25 cellular contexts compared by ENCODE assay signal in genomic region chr9:127722055-127722454, GRCh38. TPM values are rescaled to one million over a fixed set of nuclear protein-coding genes. Genes with fewer than 3 reads are reported as not detected.
A peak's percentile ranks its signal among the peaks of the same experiment; 100 is the strongest.
DNase-seq lines count a peak whose midpoint lies in the region; ATAC-seq and TF ChIP-seq lines count a peak whose summit lies in the region.
"Had no signal": no experiment of that assay in that cellular context is flagged by ENCODE, and none has a peak within 500 bp of the region (broad histone marks: within the 10 kb centered on the region; RNA-seq: fewer than 3 reads in every experiment).

No MANE protein-coding gene starts in this region.

- no peak overlapping the region for H2AK5ac ChIP-seq in IMR-90 (ENCODE audit: low read depth, low read length)
- peak overlapping the region; percentile 68 for H2AK5ac ChIP-seq in neuronal stem cell (ENCODE audit: low read depth, low read length)

- no peak for TF ChIP-seq CTCF in IMR-90 (conservative IDR thresholded peaks at IDR 0.05; ENCODE audit: low read depth, low read length)
- no peak for TF ChIP-seq CTCF in CD14-positive monocyte (IDR thresholded peaks at IDR 0.05)

- DNase-seq in DMS53 (lab: John Stamatoyannopoulos, UW) (peak; percentile 66), DMS53 treated with DMSO at 0.1 percent for 48 hours (lab: John Stamatoyannopoulos, UW; ENCODE audit: unreplicated experiment) (no peak), IMR-90 (no peak), T-cell (no peak), neuronal stem cell (ENCODE audit: low spot score) (no peak), RKO (ENCODE audit: low spot score) (no peak), CD14-positive monocyte (ENCODE audit: low spot score) (no peak), NCI-H1092 (lab: John Stamatoyannopoulos, UW) (no peak)
- DNase-seq: activated CD4-positive, alpha-beta T cell treated with anti-CD3 and anti-CD28 coated beads, Interleukin-2, amount 50 U/mL, for 48 hours; activated gamma-delta T cell treated with Interleukin-2 at 50 U/mL for 16 hours; activated T-cell treated with anti-CD3 and anti-CD28 coated beads, Interleukin-2, amount 50 U/mL, for 1 hour; adrenal gland; cortex of kidney; DND-41; NCI-H1048; stimulated activated naive CD4-positive, alpha-beta T cell had no signal

- H3K27me3 Mint-ChIP-seq in T-cell, result no peaks in the 10 kb centered on the region
- H3K27me3 Mint-ChIP-seq in CD14-positive monocyte (ENCODE audit: low read depth in 3 of 3), result peaks cover 3 to 8% (median 5%) of the 10 kb centered on the region in 3 donors

- peak overlapping the region; percentile 49 for H2AFZ ChIP-seq in IMR-90 (replicated peaks; ENCODE audit: low read length, poor library complexity)
- no peak overlapping the region for H2AFZ ChIP-seq in neuronal stem cell (ENCODE audit: low read length)

- WGBS in IMR-90 (ENCODE audit: extremely low coverage in 2 of 2, insufficient read length in 1 of 2), 2 experiments, result 76% methylated on average over 3 of the region's 7 CpGs; no CpG with 5 or more reads in 1 of the 2 experiments
- no CpG with 5 or more reads among the region's 7 CpGs for WGBS in neuronal stem cell (ENCODE audit: extremely low coverage in 2 of 2, insufficient read length in 2 of 2, insufficient replicate concordance in 1 of 2), 2 donors

- no peak overlapping the region for H3K9ac ChIP-seq in IMR-90 (ENCODE audit: low read depth, low read length)
- H3K9ac ChIP-seq in neuronal stem cell (ENCODE audit: low read depth, low read length, poor library complexity), result no peak overlapping the region

- POLR2A ChIA-PET in IMR-90 (lab: Charles Lee; ENCODE audit: unreplicated experiment), result no interaction called here
- POLR2A ChIA-PET in T-cell (lab: Charles Lee), result no interaction called here

- H4K5ac ChIP-seq in IMR-90 (ENCODE audit: low read depth, low read length), result no peak overlapping the region

- H3K4me1 ChIP-seq in IMR-90 (ENCODE audit: control insufficient read depth, insufficient read depth, low read length) (0 out of 2 replicates have a peak, but pooled peaks cover 1% of the 10 kb centered on the region), neuronal stem cell (ENCODE audit: control insufficient read depth in 2 of 2, insufficient read depth in 1 of 2, low read depth in 1 of 2, low read length in 2 of 2) (peaks cover 0 to 4% of the 10 kb centered on the region in 2 donors)

- peak overlapping the region; percentile 16 for H2BK12ac ChIP-seq in neuronal stem cell (ENCODE audit: low read length)

- BruUV-seq in IMR-90 (replicated peaks; lab: Mats Ljungman, UMichigan), result no TSS peak

- H3K9me3 ChIP-seq in IMR-90 (ENCODE audit: control insufficient read depth, insufficient read depth, low read length) (no peaks in the 10 kb centered on the region), neuronal stem cell (replicated peaks in 1 of 2; ENCODE audit: control insufficient read depth in 2 of 2, insufficient read depth in 1 of 2, low read depth in 1 of 2, low read length in 2 of 2) (no peaks in the 10 kb centered on the region)
- H3K9me3 ChIP-seq: adrenal gland, SJSA1, thoracic aorta had no signal

- H2BK5ac ChIP-seq in IMR-90 (ENCODE audit: low read depth, low read length, poor library complexity, severe bottlenecking), result no peak overlapping the region
- no peak overlapping the region for H2BK5ac ChIP-seq in neuronal stem cell (ENCODE audit: low read length)

- H3K9me3 Mint-ChIP-seq in T-cell (no peaks in the 10 kb centered on the region), CD14-positive monocyte (peaks cover 0 to 2% (median 0%) of the 10 kb centered on the region in 7 donors)

- H3K4me3 ChIP-seq in IMR-90 (ENCODE audit: insufficient read depth, low read depth, low read length) (no peak overlapping the region), neuronal stem cell (ENCODE audit: low read length in 2 of 2) (peak overlapping the region in 1 of 2 donors; percentile 25)
- H3K4me3 ChIP-seq: adrenal gland, GM12878, SJSA1, smooth muscle cell, thoracic aorta had no signal

- H3K27ac Mint-ChIP-seq in T-cell (peak overlapping the region; percentile 58 to 84), CD14-positive monocyte (peak overlapping the region in 1 of 7 donors; percentile 75)

- dilution Hi-C loops in IMR-90 (cut with HindIII; ENCODE audit: low sequenced_read_pairs, unreplicated experiment), result no loop called here

- TF ChIP-seq POLR2A in IMR-90 (IDR thresholded peaks at IDR 0.05; ENCODE audit: low read depth, low read length), result no peak

- H3K36me3 Mint-ChIP-seq in T-cell, result no peaks in the 10 kb centered on the region
- H3K36me3 Mint-ChIP-seq in CD14-positive monocyte, result no peaks in the 10 kb centered on the region

- no peaks in the 10 kb centered on the region for H4K20me1 ChIP-seq in IMR-90 (ENCODE audit: insufficient read depth, low read length)

- H3K36me3 ChIP-seq in IMR-90 (ENCODE audit: control insufficient read depth, insufficient read depth, low read length) (no peaks in the 10 kb centered on the region), neuronal stem cell (replicated peaks in 1 of 2; ENCODE audit: control insufficient read depth in 2 of 2, insufficient read depth in 2 of 2, low read length in 2 of 2) (no peaks in the 10 kb centered on the region)
- H3K36me3 ChIP-seq: adrenal gland, SJSA1, thoracic aorta had no signal

- no peak overlapping the region for H3K4ac ChIP-seq in IMR-90 (ENCODE audit: low read depth, low read length)
- no peak overlapping the region for H3K4ac ChIP-seq in neuronal stem cell (ENCODE audit: low read length)

- H4K8ac ChIP-seq in IMR-90 (ENCODE audit: low read depth in 2 of 2, low read length in 2 of 2), result no peak overlapping the region
- H4K8ac ChIP-seq in neuronal stem cell (ENCODE audit: low read depth, low read length), result no peak overlapping the region

- H3K9me1 ChIP-seq in IMR-90 (ENCODE audit: insufficient read depth, low read length), result no peaks in the 10 kb centered on the region; the same call in 1 of the 2 replicates

- H2BK120ac ChIP-seq in IMR-90 (ENCODE audit: low read depth, low read length), result no peak overlapping the region
- no peak overlapping the region for H2BK120ac ChIP-seq in neuronal stem cell (ENCODE audit: low read depth, low read length)

- H3K79me1 ChIP-seq in IMR-90 (ENCODE audit: low read depth in 1 of 2, low read length in 2 of 2) (no peaks in the 10 kb centered on the region), neuronal stem cell (ENCODE audit: low read depth, low read length) (no peaks in the 10 kb centered on the region)

- H3K18ac ChIP-seq in IMR-90 (ENCODE audit: low read depth, low read length), result no peak overlapping the region
- peak overlapping the region; percentile 7 for H3K18ac ChIP-seq in neuronal stem cell (ENCODE audit: low read length)

- no peak for ATAC-seq in IMR-90 (ENCODE audit: low read depth)
- no peak for ATAC-seq in T-cell (replicated peaks in 1 of 4)
- ATAC-seq: GM12878 had no signal

- in situ Hi-C loops in IMR-90 (cut with MboI; ENCODE audit: low sequenced_read_pairs), result no loop called here

- H3K14ac ChIP-seq in IMR-90 (replicated peaks; ENCODE audit: low read depth, low read length), result no peak overlapping the region
- peak overlapping the region; percentile 47 for H3K14ac ChIP-seq in neuronal stem cell (ENCODE audit: low read length)

- no peak overlapping the region for H2BK20ac ChIP-seq in IMR-90 (ENCODE audit: low read depth, low read length)

- intact Hi-C loops in IMR-90 (cut with micrococcal nuclease), result no loop called here
- intact Hi-C loops in CD14-positive monocyte (cut with micrococcal nuclease), result loop anchor here in 1 of 2 donors (10.0 kb wide), 1 partner anchor 107 kb away; the partner anchor contains the start of gene STXBP1

- peak overlapping the region; percentile 81 for H2AK9ac ChIP-seq in IMR-90 (replicated peaks; ENCODE audit: low read depth, low read length, poor library complexity)

- no peak overlapping the region for H3K4me2 ChIP-seq in IMR-90 (ENCODE audit: low read depth, low read length)
- H3K4me2 ChIP-seq in neuronal stem cell (ENCODE audit: insufficient read depth, low read length, poor library complexity, severe bottlenecking), result no peak overlapping the region
- H3K4me2 ChIP-seq: smooth muscle cell had no signal

- CTCF ChIA-PET in IMR-90 (lab: Yijun Ruan, JAX), result interaction anchor here (0.6 to 0.8 kb wide), 2 partner anchors 13 to 107 kb away, joined by 3 to 4 read pairs; partner anchors contain the start of gene TOR2A
- CTCF ChIA-PET in T-cell (lab: Charles Lee), result interaction anchor here in 1 of 2 donors (0.5 kb wide), 1 partner anchor 54 kb away, joined by 8 read pairs; no protein-coding TSS in a partner anchor

- H3K23ac ChIP-seq in IMR-90 (ENCODE audit: low read depth, low read length), result no peak overlapping the region
- H3K23ac ChIP-seq in neuronal stem cell (ENCODE audit: low read depth, low read length, poor library complexity), result peak overlapping the region; percentile 75

- H3K4me3 Mint-ChIP-seq in T-cell (no peak overlapping the region), CD14-positive monocyte (no peak overlapping the region)

- H3K4me1 Mint-ChIP-seq in T-cell (peaks cover 14 to 31% (median 28%) of the 10 kb centered on the region in 3 donors), CD14-positive monocyte (peaks cover 11% of the 10 kb centered on the region)

- no peak overlapping the region for H2BK15ac ChIP-seq in IMR-90 (ENCODE audit: low read depth, low read length)
- H2BK15ac ChIP-seq in neuronal stem cell (ENCODE audit: low read length), result peak overlapping the region; percentile 21

- no peak for TF ChIP-seq RAD21 in IMR-90 (IDR thresholded peaks at IDR 0.05; ENCODE audit: low read length)

- no peak overlapping the region for H3K27ac ChIP-seq in IMR-90 (ENCODE audit: insufficient read depth, low read length)
- H3K27ac ChIP-seq in neuronal stem cell (replicated peaks; ENCODE audit: low read length), result no peak overlapping the region
- H3K27ac ChIP-seq: 22Rv1, adrenal gland, SJSA1, thoracic aorta, VCaP had no signal

- H3K27me3 ChIP-seq in IMR-90 (ENCODE audit: control insufficient read depth, insufficient read depth, low read length), result peaks cover 4% of the 10 kb centered on the region; the same call in 1 of the 2 replicates
- H3K27me3 ChIP-seq in neuronal stem cell (ENCODE audit: control insufficient read depth in 3 of 3, insufficient read depth in 3 of 3, low read depth in 1 of 3, low read length in 3 of 3), result peaks cover 0 to 21% (median 0%) of the 10 kb centered on the region in 3 experiments
- H3K27me3 ChIP-seq: adrenal gland, SJSA1 had no signal

- no peak overlapping the region for H4K91ac ChIP-seq in IMR-90 (ENCODE audit: insufficient read depth, low read depth, low read length)
- no peak overlapping the region for H4K91ac ChIP-seq in neuronal stem cell (ENCODE audit: low read depth, low read length, poor library complexity)

- H3K56ac ChIP-seq in IMR-90 (ENCODE audit: extremely low read depth, insufficient read depth, low read length), result no peak overlapping the region

RNA-seq across cellular contexts. Expression of gene TTC16, which starts 6.2 kb away (rescaled TPM):
- total RNA-seq in IMR-90 (2012; rRNA removed), result not detected in 2 replicates
- 0.02 and 0.03 TPM in 2 replicates for polyA plus RNA-seq in IMR-90 (2012; rRNA removed)
- 0.03 TPM in 1 of 2 replicates, not detected in the other for polyA plus RNA-seq in IMR-90 (2012; cell fraction: cytosol; rRNA removed)
- 0.08 and 0.11 TPM in 2 replicates for polyA plus RNA-seq in IMR-90 (2012; cell fraction: nucleus; rRNA removed; ENCODE audit: low replicate concordance)
- 10 to 100 TPM in 1 of 5 donors, 1 to 10 TPM in 4; 4.6 to 31.8 (median 6.2) TPM for total RNA-seq in T-cell
- not detected for polyA plus RNA-seq in neuronal stem cell (2013, experiment 1 of 2)
- polyA plus RNA-seq in neuronal stem cell (2013, experiment 2 of 2), result not detected
- under 1 TPM in 1 of 2 donors, not detected in 1; 0.04 TPM for polyA plus RNA-seq in CD14-positive monocyte
- total RNA-seq: glomerular endothelial cell, GM12878, SJSA1, smooth muscle cell had no signal
- polyA plus RNA-seq: fibroblast of lung had no signal

RNA-seq across cellular contexts. Expression of gene PTRH1, which starts 6.6 kb away (rescaled TPM):
- total RNA-seq in IMR-90 (2012; rRNA removed) (5.4 and 8.3 TPM in 2 replicates), T-cell (10 to 100 TPM in 4 of 5 donors, 1 to 10 TPM in 1; 4.4 to 15.9 (median 12.9) TPM)
- polyA plus RNA-seq in IMR-90 (2012; rRNA removed) (14.8 and 16.3 TPM in 2 replicates), CD14-positive monocyte (10 to 100 TPM; 19.5 to 19.9 TPM)
- polyA plus RNA-seq in IMR-90 (2012; cell fraction: cytosol; rRNA removed), result 34.6 and 35.1 TPM in 2 replicates
- polyA plus RNA-seq in IMR-90 (2012; cell fraction: nucleus; rRNA removed; ENCODE audit: low replicate concordance), result 8.9 and 24.0 TPM in 2 replicates
- 4.0 TPM for polyA plus RNA-seq in neuronal stem cell (2013, experiment 1 of 2)
- 3.8 TPM for polyA plus RNA-seq in neuronal stem cell (2013, experiment 2 of 2)

RNA-seq across cellular contexts. Expression of gene TOR2A, which starts 13.0 kb away (rescaled TPM):
- total RNA-seq in IMR-90 (2012; rRNA removed) (0.90 and 1.1 TPM in 2 replicates), T-cell (10 to 100 TPM in 3 of 5 donors, 1 to 10 TPM in 2; 7.7 to 18.4 (median 15.5) TPM)
- polyA plus RNA-seq in IMR-90 (2012; rRNA removed) (12.5 and 12.9 TPM in 2 replicates), CD14-positive monocyte (10 to 100 TPM; 57.4 to 60.0 TPM)
- 10.1 and 16.2 TPM in 2 replicates for polyA plus RNA-seq in IMR-90 (2012; cell fraction: cytosol; rRNA removed)
- 10.8 and 25.9 TPM in 2 replicates for polyA plus RNA-seq in IMR-90 (2012; cell fraction: nucleus; rRNA removed; ENCODE audit: low replicate concordance)
- polyA plus RNA-seq in neuronal stem cell (2013, experiment 1 of 2), result 16.4 TPM
- polyA plus RNA-seq in neuronal stem cell (2013, experiment 2 of 2), result 16.7 TPM

RNA-seq across cellular contexts. Expression of gene CFAP157, which starts 15.3 kb away (rescaled TPM):
- not detected in 2 replicates for total RNA-seq in IMR-90 (2012; rRNA removed)
- 0.04 TPM in 1 of 2 replicates, not detected in the other for polyA plus RNA-seq in IMR-90 (2012; rRNA removed)
- polyA plus RNA-seq in IMR-90 (2012; cell fraction: cytosol; rRNA removed), result not detected in 2 replicates
- polyA plus RNA-seq in IMR-90 (2012; cell fraction: nucleus; rRNA removed; ENCODE audit: low replicate concordance), result 0.34 and 0.41 TPM in 2 replicates
- total RNA-seq in T-cell, result under 1 TPM in 3 of 5 donors, not detected in 2; 0.13 to 0.44 (median 0.40) TPM
- polyA plus RNA-seq in neuronal stem cell (2013, experiment 1 of 2), result 0.03 TPM
- polyA plus RNA-seq in neuronal stem cell (2013, experiment 2 of 2), result 0.06 TPM
- under 1 TPM; 0.06 to 0.09 TPM for polyA plus RNA-seq in CD14-positive monocyte
- total RNA-seq: glomerular endothelial cell; GM12878; smooth muscle cell; T-helper 2 cell treated with Interferon-gamma antibody and Interleukin-4, amounts not matched to agents 100 ng/mL and 5 ng/mL, for 36 hours had no signal
- polyA plus RNA-seq: fibroblast of lung had no signal

RNA-seq across cellular contexts. Expression of gene SH2D3C, which starts 56.4 kb away (rescaled TPM):
- under 0.01 and 0.28 TPM in 2 replicates for total RNA-seq in IMR-90 (2012; rRNA removed)
- polyA plus RNA-seq in IMR-90 (2012; rRNA removed), result 0.22 and 0.24 TPM in 2 replicates
- polyA plus RNA-seq in IMR-90 (2012; cell fraction: cytosol; rRNA removed), result 0.06 and 0.38 TPM in 2 replicates
- 0.05 and 0.29 TPM in 2 replicates for polyA plus RNA-seq in IMR-90 (2012; cell fraction: nucleus; rRNA removed; ENCODE audit: low replicate concordance)
- 10 to 100 TPM; 31.6 to 48.7 (median 47.7) TPM for total RNA-seq in T-cell
- polyA plus RNA-seq in neuronal stem cell (2013, experiment 1 of 2), result 2.8 TPM
- 2.5 TPM for polyA plus RNA-seq in neuronal stem cell (2013, experiment 2 of 2)
- polyA plus RNA-seq in CD14-positive monocyte, result 10 to 100 TPM; 11.5 to 20.5 TPM
- total RNA-seq: fibroblast of lung, SJSA1, smooth muscle cell had no signal
